Comparison of ENCODE assay signal across 8 cellular contexts in the genomic region with DNA sequence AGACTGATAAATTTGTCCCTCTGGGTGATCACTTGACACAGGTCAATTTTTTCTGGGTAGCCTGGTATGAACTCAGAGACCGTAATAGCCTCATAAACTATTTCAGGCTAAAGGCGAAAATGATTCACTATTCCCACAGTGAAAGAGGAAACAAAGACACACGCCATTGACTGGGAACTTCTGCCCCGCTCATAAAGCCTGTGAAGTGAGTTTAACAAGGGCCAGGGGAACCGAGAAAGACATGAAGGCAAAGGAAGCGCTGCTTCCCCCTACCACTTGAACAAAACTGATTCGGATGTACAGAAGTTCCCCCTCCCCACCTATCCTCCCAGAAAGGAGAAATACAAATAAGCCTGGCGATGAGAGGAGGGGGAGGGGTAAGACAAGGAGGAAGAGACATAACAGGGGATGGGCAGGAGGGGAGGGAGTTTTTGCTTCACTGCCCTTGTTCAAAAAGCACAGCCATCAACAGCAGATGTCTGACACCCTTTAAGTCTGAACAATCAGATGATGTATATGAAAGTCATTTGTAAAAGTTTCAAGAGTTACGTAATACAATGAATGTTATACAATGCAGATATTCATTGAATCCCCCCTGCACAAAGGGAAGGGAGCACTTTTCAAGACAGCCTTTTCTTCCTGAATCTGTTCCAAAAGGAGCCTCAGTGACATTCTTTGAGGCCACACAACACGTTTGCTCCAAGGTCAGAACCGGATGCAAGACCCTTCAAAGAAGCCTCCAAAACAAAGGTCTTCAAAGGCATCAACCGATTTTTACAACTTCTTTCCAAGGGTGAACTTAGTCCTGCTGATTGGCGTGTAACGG. TPM values are rescaled to one million over a fixed set of nuclear protein-coding genes. Genes with fewer than 3 reads are reported as not detected.
DNase-seq lines count a peak whose midpoint lies in the region; ATAC-seq and TF ChIP-seq lines count a peak whose summit lies in the region.

No MANE protein-coding gene starts in this region.

- peaks cover 41% of the 10 kb centered on the region for H3K27me3 ChIP-seq in NT2/D1 (ENCODE audit: insufficient read depth, insufficient read length)
- H3K27me3 ChIP-seq in esophagus (ENCODE audit: control insufficient read depth in 1 of 2, insufficient read depth in 2 of 2, low read length in 2 of 2) = peaks cover 0 to 2% of the 10 kb centered on the region in 2 donors
- no peaks in the 10 kb centered on the region for H3K27me3 ChIP-seq in naive thymus-derived CD4-positive, alpha-beta T cell (ENCODE audit: control insufficient read depth in 2 of 2, insufficient read depth in 2 of 2, low read length in 2 of 2)

- no peaks in the 10 kb centered on the region for H3K4me1 ChIP-seq in NT2/D1 (ENCODE audit: insufficient read depth, insufficient read length)
- H3K4me1 ChIP-seq in esophagus (ENCODE audit: control insufficient read depth in 2 of 2, insufficient read depth in 2 of 2, low read length in 1 of 2) = no peaks in the 10 kb centered on the region
- H3K4me1 ChIP-seq in naive thymus-derived CD4-positive, alpha-beta T cell (ENCODE audit: control insufficient read depth in 2 of 2, insufficient read depth in 2 of 2, low read length in 2 of 2) = no peaks in the 10 kb centered on the region

- H3K9ac ChIP-seq in NT2/D1 (ENCODE audit: insufficient read length, low read depth) = peak overlapping the region; percentile 50

- peaks cover 0 to 8% (median 0%) of the 10 kb centered on the region in 11 donors for H3K9me3 Mint-ChIP-seq in naive thymus-derived CD4-positive, alpha-beta T cell

- WGBS in esophagus, 2 donors = 21 to 28% methylated on average over 14 of the region's 14 CpGs

- CTCF ChIA-PET in naive thymus-derived CD4-positive, alpha-beta T cell (lab: Charles Lee) = no interaction called here

- peaks cover 0 to 20% (median 13%) of the 10 kb centered on the region in 7 donors for H3K4me1 Mint-ChIP-seq in naive thymus-derived CD4-positive, alpha-beta T cell

- H3K27me3 Mint-ChIP-seq in naive thymus-derived CD4-positive, alpha-beta T cell = peaks cover 25 to 47% (median 37%) of the 10 kb centered on the region in 5 donors

- TF ChIP-seq POLR2A in GM18505 (IDR thresholded peaks at IDR 0.05; ENCODE audit: borderline replicate concordance, extremely low read depth, insufficient read depth, insufficient read length) = no peak

- POLR2A ChIA-PET in naive thymus-derived CD4-positive, alpha-beta T cell (lab: Charles Lee) = no interaction called here

- no peak overlapping the region for H3K27ac Mint-ChIP-seq in naive thymus-derived CD4-positive, alpha-beta T cell

- H3K9me3 ChIP-seq in NT2/D1 (ENCODE audit: insufficient read depth, low read length) = no peaks in the 10 kb centered on the region
- no peaks in the 10 kb centered on the region for H3K9me3 ChIP-seq in esophagus (ENCODE audit: control insufficient read depth in 2 of 2, insufficient read depth in 1 of 2, low read depth in 1 of 2, low read length in 1 of 2)
- no peaks in the 10 kb centered on the region for H3K9me3 ChIP-seq in naive thymus-derived CD4-positive, alpha-beta T cell (ENCODE audit: control insufficient read depth in 2 of 3, low read length in 3 of 3)

- H3K4me3 ChIP-seq in NT2/D1 (ENCODE audit: insufficient read length, low read depth) (peak overlapping the region; percentile 46), esophagus (ENCODE audit: low read depth in 1 of 2, low read length in 2 of 2) (peak overlapping the region; percentile 40 to 46)
- H3K4me3 ChIP-seq in naive thymus-derived CD4-positive, alpha-beta T cell (ENCODE audit: low read length) = no peak overlapping the region

- H3K4me3 Mint-ChIP-seq in naive thymus-derived CD4-positive, alpha-beta T cell = peak overlapping the region; percentile 19 to 75 (median 57)

- intact Hi-C loops in naive thymus-derived CD4-positive, alpha-beta T cell (cut with micrococcal nuclease) = no loop called here

- no peaks in the 10 kb centered on the region for H3K36me3 Mint-ChIP-seq in naive thymus-derived CD4-positive, alpha-beta T cell

- peak; percentile 25 for DNase-seq in A172 (ENCODE audit: low spot score)
- DNase-seq in NT2/D1 (ENCODE audit: low read depth, low spot score) = no peak
- DNase-seq in naive thymus-derived CD4-positive, alpha-beta T cell = no peak
- no peak for DNase-seq in NCI-H2081 (lab: John Stamatoyannopoulos, UW)
- no peak for DNase-seq in cerebellum (ENCODE audit: low spot score)

- H3K36me3 ChIP-seq in NT2/D1 (ENCODE audit: insufficient read depth, insufficient read length, low read length) = no peaks in the 10 kb centered on the region
- no peaks in the 10 kb centered on the region for H3K36me3 ChIP-seq in esophagus (ENCODE audit: control insufficient read depth in 2 of 2, insufficient read depth in 2 of 2, low read length in 1 of 2)
- no peaks in the 10 kb centered on the region for H3K36me3 ChIP-seq in naive thymus-derived CD4-positive, alpha-beta T cell (ENCODE audit: control insufficient read depth in 2 of 3, insufficient read depth in 3 of 3, low read length in 3 of 3)

- ATAC-seq in GM18505 (IDR thresholded peaks at IDR 0.05; ENCODE audit: unreplicated experiment) = peak; percentile 82
- ATAC-seq in HG02798 (IDR thresholded peaks at IDR 0.05; ENCODE audit: poor library complexity, unreplicated experiment) = peak; percentile 66
- peak; percentile 77 for ATAC-seq in naive thymus-derived CD4-positive, alpha-beta T cell

- no peak overlapping the region for H3K27ac ChIP-seq in esophagus (ENCODE audit: low read depth in 2 of 2, low read length in 1 of 2)
- no peak overlapping the region for H3K27ac ChIP-seq in naive thymus-derived CD4-positive, alpha-beta T cell (ENCODE audit: low read depth, low read length)

RNA-seq across cellular contexts. Expression of a gene that starts 0.7 kb away (rescaled TPM):
- not detected in 2 replicates for total RNA-seq in A172 (2014; rRNA removed; shearing (Covaris generic))
- polyA plus RNA-seq in esophagus = under 1 TPM; 0.33 to 0.45 TPM
- 1 to 10 TPM in 1 of 5 experiments, under 1 TPM in 3, not detected in 1; 0.27 to 1.5 (median 0.71) TPM for total RNA-seq in naive thymus-derived CD4-positive, alpha-beta T cell
- polyA plus RNA-seq in naive thymus-derived CD4-positive, alpha-beta T cell = not detected
- total RNA-seq in cerebellum = 3.8 TPM
